ENCODE assay signal across 8 cellular contexts in genomic region chr11:107576497-107577086, GRCh38. TPM values are rescaled to one million over a fixed set of nuclear protein-coding genes. Genes with fewer than 3 reads are reported as not detected.
DNase-seq lines count a peak whose midpoint lies in the region; ATAC-seq and TF ChIP-seq lines count a peak whose summit lies in the region.

No MANE protein-coding gene starts in this region.

- H3K9me3 ChIP-seq in H9 (ENCODE audit: control insufficient read depth, low read depth, low read length) (no peaks in the 10 kb centered on the region), OCI-LY1 (ENCODE audit: low read length) (no peaks in the 10 kb centered on the region), right cardiac atrium (ENCODE audit: control insufficient read depth, low read length) (no peaks in the 10 kb centered on the region), MG63 (no peaks in the 10 kb centered on the region)

- H2AK5ac ChIP-seq in H9 (ENCODE audit: insufficient read length, low read length), result no peak overlapping the region

- H4K20me1 ChIP-seq in H9 (ENCODE audit: control insufficient read depth, insufficient read depth, insufficient read length) (no peaks in the 10 kb centered on the region), OCI-LY1 (ENCODE audit: insufficient read depth, low read length) (no peaks in the 10 kb centered on the region)

- H3K4me2 ChIP-seq in H9 (ENCODE audit: insufficient read depth, insufficient read length, low read length), result no peak overlapping the region
- H3K4me2 ChIP-seq in OCI-LY1 (ENCODE audit: low read length), result no peak overlapping the region

- H2BK120ac ChIP-seq in H9 (ENCODE audit: low read depth, low read length, poor library complexity, severe bottlenecking), result no peak overlapping the region

- no peak overlapping the region for H2BK12ac ChIP-seq in H9 (ENCODE audit: insufficient read length, low read depth, low read length)

- no peaks in the 10 kb centered on the region for H3K79me2 ChIP-seq in H9 (ENCODE audit: insufficient read depth, low read length)
- H3K79me2 ChIP-seq in OCI-LY1 (ENCODE audit: insufficient read depth, low read length), result no peaks in the 10 kb centered on the region

- H3K9me2 ChIP-seq in OCI-LY1 (ENCODE audit: low read depth, low read length), result no peaks in the 10 kb centered on the region

- H3K4me3 Mint-ChIP-seq in H9, result no peak overlapping the region
- no peak overlapping the region for H3K4me3 Mint-ChIP-seq in activated naive CD8-positive, alpha-beta T cell treated with anti-CD3 and anti-CD28 coated beads, Interleukin-2, amount 50 U/mL, for 24 hours

- H4K8ac ChIP-seq in H9 (replicated peaks; ENCODE audit: insufficient read length, low read depth, low read length), result no peak overlapping the region

- H3K36me3 ChIP-seq in OCI-LY1 (ENCODE audit: insufficient read depth, low read length), result no peaks in the 10 kb centered on the region
- no peaks in the 10 kb centered on the region for H3K36me3 ChIP-seq in MG63

- no peak overlapping the region for H2AFZ ChIP-seq in H9 (ENCODE audit: low read length)
- no peak overlapping the region for H2AFZ ChIP-seq in OCI-LY1 (ENCODE audit: low read length)

- H3K36me3 Mint-ChIP-seq in H9 (ENCODE audit: insufficient read depth in 1 of 3, low read depth in 3 of 3), result peaks cover 0 to 6% (median 0%) of the 10 kb centered on the region in 3 experiments; a peak in 3 of 7 replicates
- H3K36me3 Mint-ChIP-seq in activated naive CD8-positive, alpha-beta T cell treated with anti-CD3 and anti-CD28 coated beads, Interleukin-2, amount 50 U/mL, for 24 hours (ENCODE audit: low read depth), result no peaks in the 10 kb centered on the region

- peaks cover 14 to 19% of the 10 kb centered on the region in 2 experiments for H3K4me1 Mint-ChIP-seq in H9
- no peaks in the 10 kb centered on the region for H3K4me1 Mint-ChIP-seq in activated naive CD8-positive, alpha-beta T cell treated with anti-CD3 and anti-CD28 coated beads, Interleukin-2, amount 50 U/mL, for 24 hours

- no peak overlapping the region for H3T11ph ChIP-seq in H9 (ENCODE audit: low read length)

- H3K23me2 ChIP-seq in H9 (ENCODE audit: insufficient read length, low read depth, low read length, poor library complexity, severe bottlenecking), result no peaks in the 10 kb centered on the region

- no peaks in the 10 kb centered on the region for H3F3A ChIP-seq in OCI-LY1 (ENCODE audit: insufficient read depth, low read length)

- H3K4me1 ChIP-seq in H9 (ENCODE audit: insufficient read depth, low read length) (no peaks in the 10 kb centered on the region), OCI-LY1 (ENCODE audit: insufficient read depth, low read length, severe bottlenecking) (no peaks in the 10 kb centered on the region), right cardiac atrium (ENCODE audit: control insufficient read depth, insufficient read depth, low read length) (no peaks in the 10 kb centered on the region)

- H3K27ac Mint-ChIP-seq in H9, result no peak overlapping the region
- H3K27ac Mint-ChIP-seq in activated naive CD8-positive, alpha-beta T cell treated with anti-CD3 and anti-CD28 coated beads, Interleukin-2, amount 50 U/mL, for 24 hours, result no peak overlapping the region

- H3K4me3 ChIP-seq in OCI-LY1 (ENCODE audit: low read depth, low read length, poor library complexity, severe bottlenecking) (no peak overlapping the region), right cardiac atrium (ENCODE audit: low read length) (no peak overlapping the region), MG63 (no peak overlapping the region)

- no peak overlapping the region for H4K5ac ChIP-seq in H9 (ENCODE audit: insufficient read length, low read depth, low read length)

- no peak for ATAC-seq in activated naive CD8-positive, alpha-beta T cell treated with anti-CD3 and anti-CD28 coated beads, Interleukin-2, amount 50 U/mL, for 24 hours
- ATAC-seq in right cardiac atrium (peak in 1 of 2 donors; percentile 35), HG03135 (IDR thresholded peaks at IDR 0.05; ENCODE audit: unreplicated experiment) (no peak)

- H3K14ac ChIP-seq in H9 (ENCODE audit: insufficient read depth, low read length), result no peak overlapping the region

- no peak overlapping the region for H2BK5ac ChIP-seq in H9 (ENCODE audit: insufficient read length, low read length)

- no peak overlapping the region for H2BK15ac ChIP-seq in H9 (ENCODE audit: low read depth, low read length)

- no peak overlapping the region for H3K4ac ChIP-seq in H9 (ENCODE audit: low read depth, low read length)

- no peak overlapping the region for H4K91ac ChIP-seq in H9 (ENCODE audit: insufficient read length, low read depth, low read length)

- no peaks in the 10 kb centered on the region; the same call in 1 of the 2 replicates for H3K27me3 Mint-ChIP-seq in H9 (ENCODE audit: low read depth)
- peaks cover 3% of the 10 kb centered on the region for H3K27me3 Mint-ChIP-seq in activated naive CD8-positive, alpha-beta T cell treated with anti-CD3 and anti-CD28 coated beads, Interleukin-2, amount 50 U/mL, for 24 hours

- H3K79me1 ChIP-seq in H9 (ENCODE audit: insufficient read depth, low read depth, low read length, poor library complexity, severe bottlenecking), result no peaks in the 10 kb centered on the region

- DNase-seq in DMS53 treated with DMSO at 0.1 percent for 48 hours (lab: John Stamatoyannopoulos, UW; ENCODE audit: unreplicated experiment) (peak; percentile 14), H9 (no peak), right cardiac atrium (peak in 2 of 3 donors; percentile 57 to 85), MG63 (no peak)
- DNase-seq in activated naive CD8-positive, alpha-beta T cell treated with anti-CD3 and anti-CD28 coated beads, Interleukin-2, amount 50 U/mL, for 24 hours, result peak; percentile 61
- DNase-seq in stimulated activated CD4-positive, alpha-beta T cell treated with anti-CD3 and anti-CD28 coated beads, Interleukin-4, amount 100 ng/mL, for 1 hour, result peak; percentile 57

- no peak overlapping the region for H3K56ac ChIP-seq in H9 (ENCODE audit: insufficient read length, low read depth, low read length)

- no peak overlapping the region for H3K27ac ChIP-seq in H9 (ENCODE audit: insufficient read length, low read depth, low read length)
- H3K27ac ChIP-seq in OCI-LY1 (ENCODE audit: low read depth, low read length, poor library complexity, severe bottlenecking), result no peak overlapping the region
- H3K27ac ChIP-seq in right cardiac atrium (ENCODE audit: low read length), result no peak overlapping the region

- H3K23ac ChIP-seq in H9 (ENCODE audit: insufficient read length, low read depth, low read length), result no peak overlapping the region

- WGBS in H9 (ENCODE audit: extremely low coverage, insufficient read length, low lambda C conversion rate), result no CpG with 5 or more reads among the region's 1 CpG
- WGBS in right cardiac atrium, result 0% methylated on average over 1 of the region's 1 CpG

- no peak overlapping the region for H2BK20ac ChIP-seq in H9 (ENCODE audit: low read depth, low read length, poor library complexity, severe bottlenecking)

- H3K18ac ChIP-seq in H9 (ENCODE audit: insufficient read length, low read depth, low read length), result no peak overlapping the region

- intact Hi-C loops in right cardiac atrium (cut with DNase I), result loop anchor here in 3 of 4 donors (5.0 to 10.0 kb wide), 4 partner anchors 111 to 198 kb away; no protein-coding TSS in a partner anchor

- H3K9me3 Mint-ChIP-seq in H9, result peaks cover 5 to 9% of the 10 kb centered on the region in 2 experiments; a peak in 3 of 5 replicates
- peaks cover 4% of the 10 kb centered on the region for H3K9me3 Mint-ChIP-seq in activated naive CD8-positive, alpha-beta T cell treated with anti-CD3 and anti-CD28 coated beads, Interleukin-2, amount 50 U/mL, for 24 hours

- no peak overlapping the region for H3K9ac ChIP-seq in H9 (ENCODE audit: extremely low read depth, insufficient read length, low read length)
- no peak overlapping the region for H3K9ac ChIP-seq in OCI-LY1 (ENCODE audit: low read length)

- TF ChIP-seq CTCF in H9 (conservative IDR thresholded peaks at IDR 0.05) (peak; percentile 78), OCI-LY1 (IDR thresholded peaks at IDR 0.05; ENCODE audit: low read length) (peak; percentile 78)

- H3K27me3 ChIP-seq in H9 (ENCODE audit: insufficient read depth, low read length) (no peaks in the 10 kb centered on the region), OCI-LY1 (ENCODE audit: insufficient read depth, low read length) (no peaks in the 10 kb centered on the region), right cardiac atrium (ENCODE audit: control insufficient read depth, insufficient read depth) (no peaks in the 10 kb centered on the region), MG63 (no peaks in the 10 kb centered on the region)

RNA-seq across cellular contexts. Expression of gene ALKBH8, which starts 11.1 kb away (rescaled TPM):
- total RNA-seq in H9 (2021) (12.7 and 15.7 TPM in 2 replicates), right cardiac atrium (1 to 10 TPM; 6.3 to 8.3 (median 7.4) TPM)
- polyA plus RNA-seq in right cardiac atrium, result 3.1 TPM
- 5.5 and 7.0 TPM in 2 replicates for total RNA-seq in MG63 (2014; rRNA removed; shearing (Covaris generic); ENCODE audit: low replicate concordance)

RNA-seq across cellular contexts. Expression of gene ELMOD1, which starts 14.4 kb away (rescaled TPM):
- total RNA-seq in H9 (2021) (0.61 and 0.81 TPM in 2 replicates), right cardiac atrium (10 to 100 TPM in 3 of 4 donors, 1 to 10 TPM in 1; 7.9 to 12.6 (median 10.9) TPM)
- polyA plus RNA-seq in right cardiac atrium, result 5.7 TPM
- not detected in 2 replicates for total RNA-seq in MG63 (2014; rRNA removed; shearing (Covaris generic); ENCODE audit: low replicate concordance)

Comparison
In these comparisons a context has a peak if more than half of its experiments do, and no peak if none do; other contexts are left out.
1. DNase-seq: peak in DMS53 treated with DMSO at 0.1 percent for 48 hours (single experiment), activated naive CD8-positive, alpha-beta T cell treated with anti-CD3 and anti-CD28 coated beads, Interleukin-2, amount 50 U/mL, for 24 hours (single experiment), right cardiac atrium (2 of 3) and stimulated activated CD4-positive, alpha-beta T cell treated with anti-CD3 and anti-CD28 coated beads, Interleukin-4, amount 100 ng/mL, for 1 hour (single experiment); none in H9 (single experiment) and MG63 (single experiment).